Comparison of ENCODE assay signal across 7 cellular contexts in genomic region chr9:66764803-66765493, GRCh38.
DNase-seq lines count a peak whose midpoint lies in the region; ATAC-seq lines count a peak whose summit lies in the region.
"Not testable (repeated sequence)": the region's sequence is repeated elsewhere in the genome, so short reads cannot be mapped to it uniquely, and the experiment has no call there.

No MANE protein-coding gene starts in this region.

- not testable (repeated sequence) for H3K36me3 Mint-ChIP-seq in activated naive CD8-positive, alpha-beta T cell treated with anti-CD3 and anti-CD28 coated beads, Interleukin-2, amount 50 U/mL, for 24 hours (ENCODE audit: low read depth)

- H3K4me1 Mint-ChIP-seq in activated naive CD8-positive, alpha-beta T cell treated with anti-CD3 and anti-CD28 coated beads, Interleukin-2, amount 50 U/mL, for 24 hours = not testable (repeated sequence)

- H3K9me3 Mint-ChIP-seq in activated naive CD8-positive, alpha-beta T cell treated with anti-CD3 and anti-CD28 coated beads, Interleukin-2, amount 50 U/mL, for 24 hours = not testable (repeated sequence)

- DNase-seq in activated naive CD8-positive, alpha-beta T cell treated with anti-CD3 and anti-CD28 coated beads, Interleukin-2, amount 50 U/mL, for 24 hours = not testable (repeated sequence)

- H3K4me3 Mint-ChIP-seq in activated naive CD8-positive, alpha-beta T cell treated with anti-CD3 and anti-CD28 coated beads, Interleukin-2, amount 50 U/mL, for 24 hours = not testable (repeated sequence)

- H3K27ac Mint-ChIP-seq in activated naive CD8-positive, alpha-beta T cell treated with anti-CD3 and anti-CD28 coated beads, Interleukin-2, amount 50 U/mL, for 24 hours = not testable (repeated sequence)

- ATAC-seq in GM18870 (IDR thresholded peaks at IDR 0.05; ENCODE audit: unreplicated experiment) = peak; percentile 99
- peak; percentile 99 for ATAC-seq in GM19455 (IDR thresholded peaks at IDR 0.05; ENCODE audit: unreplicated experiment)
- peak; percentile 99 for ATAC-seq in GM21717 (IDR thresholded peaks at IDR 0.05; ENCODE audit: unreplicated experiment)
- ATAC-seq in HG02870 (IDR thresholded peaks at IDR 0.05; ENCODE audit: unreplicated experiment) = peak; percentile 100
- ATAC-seq in HG03103 (IDR thresholded peaks at IDR 0.05; ENCODE audit: low read depth, unreplicated experiment) = peak; percentile 97
- ATAC-seq in HG03469 (IDR thresholded peaks at IDR 0.05; ENCODE audit: unreplicated experiment) = peak; percentile 98
- peak; percentile 43 for ATAC-seq in activated naive CD8-positive, alpha-beta T cell treated with anti-CD3 and anti-CD28 coated beads, Interleukin-2, amount 50 U/mL, for 24 hours

- not testable (repeated sequence) for H3K27me3 Mint-ChIP-seq in activated naive CD8-positive, alpha-beta T cell treated with anti-CD3 and anti-CD28 coated beads, Interleukin-2, amount 50 U/mL, for 24 hours

Comparison
In these comparisons a context has a peak if more than half of its experiments do, and no peak if none do; other contexts are left out.
1. ATAC-seq: peak in every context shown above with its lines; median percentile 100 in HG02870; 99 in GM18870; 99 in GM19455; 99 in GM21717; 98 in HG03469; 97 in HG03103; 43 in activated naive CD8-positive, alpha-beta T cell treated with anti-CD3 and anti-CD28 coated beads, Interleukin-2, amount 50 U/mL, for 24 hours.